ENCODE assay signal across 10 cellular contexts in the genomic region with DNA sequence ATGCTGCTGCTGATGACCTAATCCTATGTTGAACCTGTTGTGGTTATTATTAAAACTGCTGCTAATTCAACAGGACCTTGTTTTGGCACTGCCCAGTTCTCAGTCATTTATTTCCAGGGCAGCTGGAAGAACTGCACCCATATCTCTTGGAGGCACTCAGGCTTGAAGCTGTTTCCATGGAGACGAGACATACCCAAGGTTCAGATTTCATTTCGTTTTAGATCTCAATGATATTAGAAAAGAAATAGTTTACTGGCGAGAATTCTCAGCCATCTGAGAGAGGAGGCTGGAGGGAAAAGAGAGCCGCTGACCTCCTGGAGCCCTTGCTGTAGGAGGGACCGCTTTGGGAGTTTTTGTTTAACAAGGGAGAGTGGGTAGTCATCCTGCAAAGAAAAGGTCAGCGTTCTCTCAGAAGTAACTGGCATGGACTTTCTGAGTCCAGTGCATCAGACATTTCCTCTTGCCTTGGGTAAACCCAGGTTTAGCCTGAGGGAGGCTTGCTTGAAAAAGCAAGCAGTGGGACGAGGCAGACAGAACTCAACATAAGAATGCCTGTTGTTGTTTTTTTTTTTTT.
DNase-seq lines count a peak whose midpoint lies in the region; ATAC-seq and TF ChIP-seq lines count a peak whose summit lies in the region.
"Had no signal": no experiment of that assay in that cellular context is flagged by ENCODE, and none has a peak within 500 bp of the region (broad histone marks: within the 10 kb centered on the region; RNA-seq: fewer than 3 reads in every experiment).

No MANE protein-coding gene starts in this region.

- H3K27me3 ChIP-seq in GM23248 (replicated peaks; ENCODE audit: insufficient read depth), result no peaks in the 10 kb centered on the region

- peak overlapping the region in 4 of 5 experiments; percentile 33 to 55 (median 42) for H3K4me3 Mint-ChIP-seq in brain
- H3K4me3 Mint-ChIP-seq: T-helper 1 cell treated with Interleukin-12 subunit alpha and Interleukin-12 subunit beta and Interleukin-4 antibody, amounts not matched to agents 30 μg/mL and 1 μg/mL, for 36 hours had no signal

- peak overlapping the region; percentile 35 to 95 (median 70) for H3K27ac Mint-ChIP-seq in brain
- H3K27ac Mint-ChIP-seq: T-helper 1 cell treated with Interleukin-12 subunit alpha and Interleukin-12 subunit beta and Interleukin-4 antibody, amounts not matched to agents 30 μg/mL and 1 μg/mL, for 36 hours had no signal

- no peaks in the 10 kb centered on the region for H4K20me1 ChIP-seq in GM23248 (ENCODE audit: insufficient read depth)

- POLR2A ChIA-PET in GM10248 (lab: Yijun Ruan, JAX), result no interaction called here

- H3K79me2 ChIP-seq in GM23248 (ENCODE audit: insufficient read depth), result no peaks in the 10 kb centered on the region

- H3K4me1 ChIP-seq in mesodermal cell (ENCODE audit: control insufficient read depth, insufficient read depth, low read length, poor library complexity, severe bottlenecking) (peaks cover 6% of the 10 kb centered on the region), GM23248 (ENCODE audit: insufficient read depth) (no peaks in the 10 kb centered on the region)

- peak; percentile 26 for DNase-seq in AG10803 (ENCODE audit: low read depth)
- DNase-seq in NCI-H146 treated with DMSO at 0.1 percent for 48 hours (lab: John Stamatoyannopoulos, UW; ENCODE audit: unreplicated experiment), result peak; percentile 48
- DNase-seq in GM10248 (ENCODE audit: extremely low spot score), result no peak
- DNase-seq in GM23248, result no peak
- DNase-seq: stimulated activated CD4-positive, alpha-beta T cell treated with anti-CD3 and anti-CD28 coated beads, Interleukin-4, amount 100 ng/mL, for 1 hour had no signal

- H3K36me3 Mint-ChIP-seq in brain, result peaks cover 4% of the 10 kb centered on the region

- in situ Hi-C loops in GM23248 (cut with MboI), result no loop called here

- H2AFZ ChIP-seq in GM23248, result no peak overlapping the region

- ATAC-seq in GM18870 (IDR thresholded peaks at IDR 0.05; ENCODE audit: unreplicated experiment) (no peak), HG03457 (IDR thresholded peaks at IDR 0.05; ENCODE audit: unreplicated experiment) (no peak)

- no peak overlapping the region for H3K4me2 ChIP-seq in GM23248 (ENCODE audit: unreplicated experiment)

- peaks cover 4% of the 10 kb centered on the region for H3K27me3 Mint-ChIP-seq in brain

- H3K9me3 ChIP-seq in mesodermal cell (ENCODE audit: control insufficient read depth, low read length) (peaks cover 14% of the 10 kb centered on the region), GM23248 (ENCODE audit: low read depth) (no peaks in the 10 kb centered on the region)

- H3F3A ChIP-seq in GM23248 (ENCODE audit: insufficient read depth), result no peaks in the 10 kb centered on the region

- H3K27ac ChIP-seq in mesodermal cell (ENCODE audit: low read depth, low read length, severe bottlenecking) (peak overlapping the region; percentile 63), GM23248 (no peak overlapping the region)

- CTCF ChIA-PET in GM10248 (lab: Yijun Ruan, JAX), result no interaction called here

- TF ChIP-seq CTCF in AG10803 (conservative IDR thresholded peaks at IDR 0.05; ENCODE audit: low read length) (no peak), brain (conservative IDR thresholded peaks at IDR 0.05) (no peak), GM10248 (IDR thresholded peaks at IDR 0.05; ENCODE audit: control extremely low read depth, extremely low read depth, low read depth, missing control alignments) (no peak)

- no peak overlapping the region for H3K9ac ChIP-seq in GM23248

- H3K4me1 Mint-ChIP-seq in brain, result peaks cover 19% of the 10 kb centered on the region

- no peak overlapping the region for H3K4me3 ChIP-seq in AG10803 (ENCODE audit: low read length)
- H3K4me3 ChIP-seq in mesodermal cell (ENCODE audit: extremely low read depth, insufficient read depth, low read length, poor library complexity, severe bottlenecking), result no peak overlapping the region
- H3K4me3 ChIP-seq in GM23248, result no peak overlapping the region

- peaks cover 34% of the 10 kb centered on the region for H3K36me3 ChIP-seq in mesodermal cell (ENCODE audit: control insufficient read depth, insufficient read depth, low read length)
- peaks cover 3% of the 10 kb centered on the region; the same call in 1 of the 2 replicates for H3K36me3 ChIP-seq in GM23248 (ENCODE audit: low read depth)

- peaks cover 7 to 14% (median 12%) of the 10 kb centered on the region in 5 experiments for H3K9me3 Mint-ChIP-seq in brain

- WGBS in mesodermal cell (ENCODE audit: insufficient coverage in 2 of 2), 2 experiments, result 58 to 83% methylated on average over 3 to 6 of the region's 7 CpGs
- WGBS in GM23248 (ENCODE audit: low coverage in 1 of 2, low lambda C conversion rate in 2 of 2, missing lambda C conversion rate in 2 of 2), 2 experiments, result 84% methylated on average over 7 of the region's 7 CpGs

- H3K9me2 ChIP-seq in GM23248 (ENCODE audit: insufficient read depth), result no peaks in the 10 kb centered on the region

Comparison
In these comparisons a context has a peak if more than half of its experiments do, and no peak if none do; other contexts are left out.
1. DNase-seq: peak in AG10803 (single experiment) and NCI-H146 treated with DMSO at 0.1 percent for 48 hours (single experiment); none in GM10248 (single experiment) and GM23248 (single experiment).